Comparison of ENCODE assay signal across 11 cellular contexts in the genomic region with DNA sequence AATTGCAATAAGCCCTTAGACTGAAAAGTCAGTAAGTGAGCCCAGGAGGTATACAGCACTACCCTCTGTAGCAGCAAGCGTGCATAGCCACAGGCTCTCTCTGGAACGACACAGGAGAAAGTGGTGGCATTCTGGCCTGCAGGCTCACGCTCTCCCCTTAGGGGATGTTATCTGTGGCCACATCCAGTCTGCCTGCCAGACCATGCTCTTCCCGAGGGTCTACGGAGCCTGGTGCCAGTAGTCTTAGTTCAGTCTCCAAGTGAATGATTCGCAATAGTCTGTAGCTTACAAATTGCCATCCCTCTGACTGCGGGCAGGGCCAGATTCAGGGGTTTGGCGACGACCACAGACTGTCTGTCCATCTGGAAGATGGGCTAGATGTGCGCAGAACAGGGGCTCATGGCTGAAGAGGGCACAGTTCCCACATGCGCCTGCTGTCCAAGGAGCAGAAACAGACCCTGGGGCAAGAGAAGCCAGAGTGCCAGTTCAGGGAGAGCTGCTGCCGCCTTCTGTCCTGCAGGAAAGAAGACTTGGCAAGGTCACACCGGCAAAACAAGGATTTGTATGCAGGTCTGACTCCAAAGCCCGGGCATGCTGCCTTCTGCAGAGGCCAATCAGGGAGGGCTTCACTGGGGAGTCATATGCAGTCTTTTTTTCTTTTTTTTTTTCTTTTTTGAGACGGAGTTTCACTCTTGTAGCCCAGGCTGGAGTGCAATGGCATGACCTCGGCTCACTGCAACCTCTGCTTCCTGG. TPM values are rescaled to one million over a fixed set of nuclear protein-coding genes. Genes with fewer than 3 reads are reported as not detected.
A peak's percentile ranks its signal among the peaks of the same experiment; 100 is the strongest.
DNase-seq lines count a peak whose midpoint lies in the region; ATAC-seq, FAIRE-seq and TF ChIP-seq lines count a peak whose summit lies in the region.
"Had no signal": no experiment of that assay in that cellular context is flagged by ENCODE, and none has a peak within 500 bp of the region (broad histone marks: within the 10 kb centered on the region; RNA-seq: fewer than 3 reads in every experiment).

No MANE protein-coding gene starts in this region.

- intact Hi-C loops in adrenal gland (cut with DNase I) = no loop called here
- intact Hi-C loops in pancreas (cut with DNase I) = no loop called here

- H3K27me3 ChIP-seq in adrenal gland (no peaks in the 10 kb centered on the region), gastroesophageal sphincter (no peaks in the 10 kb centered on the region), pancreas (no peaks in the 10 kb centered on the region)
- H3K27me3 ChIP-seq: upper lobe of left lung had no signal

- no peaks in the 10 kb centered on the region for H3K9me3 ChIP-seq in adrenal gland (replicated peaks in 1 of 3)
- no peaks in the 10 kb centered on the region for H3K9me3 ChIP-seq in gastroesophageal sphincter
- no peaks in the 10 kb centered on the region for H3K9me3 ChIP-seq in pancreas
- H3K9me3 ChIP-seq: upper lobe of left lung had no signal

- no peak for TF ChIP-seq EP300 in gastroesophageal sphincter (IDR thresholded peaks at IDR 0.05)

- no peak for FAIRE-seq in pancreas (lab: Jason Lieb, UNC)

- H3K36me3 ChIP-seq in adrenal gland (replicated peaks in 1 of 2) (no peaks in the 10 kb centered on the region), gastroesophageal sphincter (no peaks in the 10 kb centered on the region), pancreas (no peaks in the 10 kb centered on the region)
- H3K36me3 ChIP-seq: upper lobe of left lung had no signal

- H3K4me1 ChIP-seq in adrenal gland (replicated peaks in 1 of 2) (peaks cover 63% of the 10 kb centered on the region in 2 donors), gastroesophageal sphincter (peaks cover 0 to 87% (median 50%) of the 10 kb centered on the region in 3 donors), pancreas (peaks cover 42 to 50% (median 47%) of the 10 kb centered on the region in 3 donors)

- H3K4me3 ChIP-seq in adrenal gland = no peak overlapping the region
- no peak overlapping the region for H3K4me3 ChIP-seq in gastroesophageal sphincter
- no peak overlapping the region for H3K4me3 ChIP-seq in pancreas
- H3K4me3 ChIP-seq: upper lobe of left lung had no signal

- ATAC-seq in gastroesophageal sphincter (no peak), pancreas (peak; percentile 10 to 35 (median 22)), GM19397 (IDR thresholded peaks at IDR 0.05; ENCODE audit: unreplicated experiment) (no peak)

- peak overlapping the region in 4 of 5 donors; percentile 60 to 100 (median 95) for H3K27ac ChIP-seq in adrenal gland
- H3K27ac ChIP-seq in gastroesophageal sphincter = peak overlapping the region in 3 of 4 donors; percentile 92 to 99 (median 98)
- peak overlapping the region; percentile 92 to 97 (median 94) for H3K27ac ChIP-seq in pancreas

- TF ChIP-seq CTCF in AG09319 (IDR thresholded peaks at IDR 0.05; ENCODE audit: low read depth, low read length) (peak; percentile 28), adrenal gland (IDR thresholded peaks at IDR 0.05) (peak in 2 of 6 experiments; percentile 23 to 34), gastroesophageal sphincter (IDR thresholded peaks at IDR 0.05) (peak in 2 of 4 experiments; percentile 33 to 36), pancreas (IDR thresholded peaks at IDR 0.05) (no peak)

- peak; percentile 20 for DNase-seq in AG09319 (ENCODE audit: extremely low read depth, low read depth)
- peak; percentile 80 to 94 (median 91) for DNase-seq in adrenal gland
- peak in 5 of 6 donors; percentile 82 to 88 (median 87) for DNase-seq in pancreas
- DNase-seq in D341Med (ENCODE audit: low spot score) = no peak
- DNase-seq in activated CD4-positive, alpha-beta T cell treated with anti-CD3 and anti-CD28 coated beads, Interleukin-2, amount 50 U/mL, for 48 hours = no peak
- no peak for DNase-seq in glomerular visceral epithelial cell (ENCODE audit: extremely low spot score)
- DNase-seq: activated CD4-positive, alpha-beta memory T cell treated with anti-CD3 and anti-CD28 coated beads for 36 hours; Kasumi-1; upper lobe of left lung had no signal

- TF ChIP-seq POLR2A in adrenal gland (IDR thresholded peaks at IDR 0.05) (peak in 1 of 2 donors; percentile 79), gastroesophageal sphincter (IDR thresholded peaks at IDR 0.05) (no peak)

- 44 to 57% (median 50%) methylated on average over 10 to 16 of the region's 16 CpGs for WGBS in adrenal gland, 4 donors
- 64 to 65% methylated on average over 5 to 7 of the region's 16 CpGs for WGBS in gastroesophageal sphincter (ENCODE audit: low coverage in 1 of 2), 2 donors
- 48 to 50% methylated on average over 16 of the region's 16 CpGs for WGBS in pancreas, 2 donors

RNA-seq across cellular contexts. Expression of gene KLF11, which starts 3.5 kb away (rescaled TPM):
- total RNA-seq in adrenal gland = 10 to 100 TPM; 20.9 to 75.7 (median 29.5) TPM
- 10 to 100 TPM in 1 of 3 donors, 1 to 10 TPM in 2; 6.8 to 21.5 (median 8.5) TPM for polyA plus RNA-seq in adrenal gland
- total RNA-seq in gastroesophageal sphincter = 10 to 100 TPM; 20.1 to 57.2 (median 33.6) TPM
- 10 to 100 TPM; 17.3 to 41.2 (median 27.0) TPM for total RNA-seq in pancreas
- 10 to 100 TPM in 1 of 2 donors, 1 to 10 TPM in 1; 6.4 to 16.4 TPM for polyA plus RNA-seq in pancreas

RNA-seq across cellular contexts. Expression of gene CYS1, which starts 40.4 kb away (rescaled TPM):
- 1 to 10 TPM in 6 of 8 donors, under 1 TPM in 2; 0.18 to 3.6 (median 1.6) TPM for total RNA-seq in adrenal gland
- polyA plus RNA-seq in adrenal gland = 1 to 10 TPM in 1 of 3 donors, under 1 TPM in 2; 0.05 to 1.1 (median 0.48) TPM
- 10 to 100 TPM in 3 of 4 donors, 1 to 10 TPM in 1; 8.6 to 50.7 (median 32.6) TPM for total RNA-seq in gastroesophageal sphincter
- 10 to 100 TPM; 19.4 to 27.9 (median 21.7) TPM for total RNA-seq in pancreas
- polyA plus RNA-seq in pancreas = 10 to 100 TPM; 18.9 to 51.3 TPM

Comparison
In these comparisons a context has a peak if more than half of its experiments do, and no peak if none do; other contexts are left out.
1. DNase-seq: peak in AG09319 (single experiment), adrenal gland (7 of 7) and pancreas (5 of 6); none in D341Med (single experiment), activated CD4-positive, alpha-beta T cell treated with anti-CD3 and anti-CD28 coated beads, Interleukin-2, amount 50 U/mL, for 48 hours (0 of 2) and glomerular visceral epithelial cell (single experiment).
2. ATAC-seq: peak in pancreas (4 of 4); none in gastroesophageal sphincter (single experiment) and GM19397 (single experiment).
3. Peak in every context shown above with its lines, with median percentiles within 50 percentile points of each other: H3K27ac ChIP-seq.